1 cellular context compared by ENCODE assay signal in genomic region chr10:131641231-131641630, GRCh38.
TF ChIP-seq lines count a peak whose summit lies in the region.

No MANE protein-coding gene starts in this region.

TF ChIP-seq in GM12878, 131 proteins besides CTCF, POLR2A, EP300 and RAD21 (continued from another document and continues in another):
- TF ChIP-seq POU2F2 (IDR thresholded peaks at IDR 0.05; ENCODE audit: borderline replicate concordance, low read depth, low read length) (peak; percentile 84), NFIC (IDR thresholded peaks at IDR 0.05; ENCODE audit: low read depth, low read length) (peak; percentile 90), MEF2B (IDR thresholded peaks at IDR 0.05; ENCODE audit: partially characterized antibody, poor library complexity, severe bottlenecking) (peak; percentile 47), BCL3 (IDR thresholded peaks at IDR 0.05; ENCODE audit: borderline replicate concordance, insufficient read depth, low read depth, low read length, poor library complexity, severe bottlenecking) (peak; percentile 99), SKIL (IDR thresholded peaks at IDR 0.05; ENCODE audit: low read depth, poor library complexity, severe bottlenecking) (peak; percentile 46), EED (IDR thresholded peaks at IDR 0.05; ENCODE audit: low read depth) (peak; percentile 91), NKRF (conservative IDR thresholded peaks at IDR 0.05) (no peak), RB1 (IDR thresholded peaks at IDR 0.05; ENCODE audit: borderline replicate concordance) (no peak), TCF7 (IDR thresholded peaks at IDR 0.05; ENCODE audit: borderline replicate concordance) (no peak), CREB1 (IDR thresholded peaks at IDR 0.05; ENCODE audit: low read depth) (0 out of 2 replicates have a peak, but pooled peaks have one; percentile 62), ETV6 (conservative IDR thresholded peaks at IDR 0.05 in 1 of 2, IDR thresholded peaks at IDR 0.05 in 1 of 2; ENCODE audit: borderline replicate concordance in 1 of 2, low read depth in 1 of 2) (peak in 1 of 2 experiments; percentile 68; a peak in 2 of 4 replicates), MLLT1 (IDR thresholded peaks at IDR 0.05) (no peak), ZNF217 (IDR thresholded peaks at IDR 0.05) (peak; percentile 27; the same call in 1 of the 2 replicates), ASH2L (IDR thresholded peaks at IDR 0.05; ENCODE audit: borderline replicate concordance, low read depth) (peak; percentile 67; the same call in 1 of the 2 replicates), TAF1 (IDR thresholded peaks at IDR 0.05; ENCODE audit: borderline replicate concordance, low read depth, low read length) (0 out of 2 replicates have a peak, but pooled peaks have one; percentile 23), CUX1 (IDR thresholded peaks at IDR 0.05; ENCODE audit: insufficient replicate concordance, low read depth, low read length) (no peak), ATF3 (IDR thresholded peaks at IDR 0.05; ENCODE audit: borderline replicate concordance, extremely low read depth, low read depth, low read length) (peak; percentile 17; the same call in 1 of the 2 replicates), SIN3A (IDR thresholded peaks at IDR 0.05; ENCODE audit: low read depth, low read length) (no peak), IRF5 (IDR thresholded peaks at IDR 0.05; ENCODE audit: borderline replicate concordance) (no peak), RAD51 (IDR thresholded peaks at IDR 0.05) (peak; percentile 54; the same call in 1 of the 2 replicates), USF1 (IDR thresholded peaks at IDR 0.05; ENCODE audit: borderline replicate concordance, extremely low read length, insufficient read depth, low read depth, low read length) (peak; percentile 75), ATF7 (IDR thresholded peaks at IDR 0.05; ENCODE audit: low read depth) (peak; percentile 66), FOXK2 (IDR thresholded peaks at IDR 0.05) (peak; percentile 32; the same call in 1 of the 2 replicates), EGR1 (IDR thresholded peaks at IDR 0.05; ENCODE audit: borderline replicate concordance in 1 of 2, low read depth in 2 of 2, low read length in 2 of 2) (no peak), PML (IDR thresholded peaks at IDR 0.05; ENCODE audit: low read length) (0 out of 2 replicates have a peak, but pooled peaks have one; percentile 67), RCOR1 (conservative IDR thresholded peaks at IDR 0.05; ENCODE audit: low read depth, low read length) (no peak), CREM (IDR thresholded peaks at IDR 0.05; ENCODE audit: low read depth) (peak; percentile 83), SMC3 (IDR thresholded peaks at IDR 0.05; ENCODE audit: borderline replicate concordance, low read length) (0 out of 2 replicates have a peak, but pooled peaks have one; percentile 7), CBX5 (IDR thresholded peaks at IDR 0.05; ENCODE audit: low read depth) (peak; percentile 87; the same call in 1 of the 2 replicates), BCL11A (IDR thresholded peaks at IDR 0.05; ENCODE audit: low read depth, low read length) (peak; percentile 94), ZNF592 (IDR thresholded peaks at IDR 0.05) (no peak), TCF3 (IDR thresholded peaks at IDR 0.05; ENCODE audit: borderline replicate concordance, insufficient read depth, low read depth, low read length) (peak; percentile 74; the same call in 1 of the 2 replicates), CEBPB (IDR thresholded peaks at IDR 0.05; ENCODE audit: borderline replicate concordance in 1 of 2, low read depth in 2 of 2, low read length in 2 of 2) (peak in 1 of 2 experiments; percentile 78; a peak in 1 of 4 replicates), SUPT20H (IDR thresholded peaks at IDR 0.05; ENCODE audit: borderline replicate concordance, control insufficient read depth, low read depth, low read length) (no peak), SP1 (IDR thresholded peaks at IDR 0.05; ENCODE audit: low read depth, low read length) (peak; percentile 69), GABPA (IDR thresholded peaks at IDR 0.05; ENCODE audit: low read depth) (peak; percentile 62; the same call in 1 of the 2 replicates), HDAC2 (IDR thresholded peaks at IDR 0.05) (no peak), IKZF2 (IDR thresholded peaks at IDR 0.05) (peak; percentile 49 to 61; a peak in 2 of 4 replicates), BMI1 (IDR thresholded peaks at IDR 0.05; ENCODE audit: borderline replicate concordance) (0 out of 2 replicates have a peak, but pooled peaks have one; percentile 25), TARDBP (IDR thresholded peaks at IDR 0.05; ENCODE audit: borderline replicate concordance) (no peak)
